ENCODE assay signal across 1 cellular context in genomic region chr20:63083831-63084562, GRCh38.
A peak's percentile ranks its signal among the peaks of the same experiment; 100 is the strongest.
TF ChIP-seq lines count a peak whose summit lies in the region.

No MANE protein-coding gene starts in this region.

TF ChIP-seq in HepG2, 621 proteins besides CTCF, POLR2A, EP300 and RAD21 (continued from another document and continues in another):
- no peak for TF ChIP-seq FOXO4 (CRISPR knock-in tag; conservative IDR thresholded peaks at IDR 0.05)
- TF ChIP-seq ZSCAN31 (CRISPR knock-in tag; IDR thresholded peaks at IDR 0.05; ENCODE audit: low read depth) = no peak
- no peak for TF ChIP-seq SRSF1 (optimal IDR thresholded peaks at IDR 0.05; ENCODE audit: low read depth, low read length)
- TF ChIP-seq TRIM24 (CRISPR knock-in tag; IDR thresholded peaks at IDR 0.05) = no peak
- no peak for TF ChIP-seq NFE2L1 (CRISPR knock-in tag; IDR thresholded peaks at IDR 0.05; ENCODE audit: borderline replicate concordance)
- TF ChIP-seq, protein P1, sequence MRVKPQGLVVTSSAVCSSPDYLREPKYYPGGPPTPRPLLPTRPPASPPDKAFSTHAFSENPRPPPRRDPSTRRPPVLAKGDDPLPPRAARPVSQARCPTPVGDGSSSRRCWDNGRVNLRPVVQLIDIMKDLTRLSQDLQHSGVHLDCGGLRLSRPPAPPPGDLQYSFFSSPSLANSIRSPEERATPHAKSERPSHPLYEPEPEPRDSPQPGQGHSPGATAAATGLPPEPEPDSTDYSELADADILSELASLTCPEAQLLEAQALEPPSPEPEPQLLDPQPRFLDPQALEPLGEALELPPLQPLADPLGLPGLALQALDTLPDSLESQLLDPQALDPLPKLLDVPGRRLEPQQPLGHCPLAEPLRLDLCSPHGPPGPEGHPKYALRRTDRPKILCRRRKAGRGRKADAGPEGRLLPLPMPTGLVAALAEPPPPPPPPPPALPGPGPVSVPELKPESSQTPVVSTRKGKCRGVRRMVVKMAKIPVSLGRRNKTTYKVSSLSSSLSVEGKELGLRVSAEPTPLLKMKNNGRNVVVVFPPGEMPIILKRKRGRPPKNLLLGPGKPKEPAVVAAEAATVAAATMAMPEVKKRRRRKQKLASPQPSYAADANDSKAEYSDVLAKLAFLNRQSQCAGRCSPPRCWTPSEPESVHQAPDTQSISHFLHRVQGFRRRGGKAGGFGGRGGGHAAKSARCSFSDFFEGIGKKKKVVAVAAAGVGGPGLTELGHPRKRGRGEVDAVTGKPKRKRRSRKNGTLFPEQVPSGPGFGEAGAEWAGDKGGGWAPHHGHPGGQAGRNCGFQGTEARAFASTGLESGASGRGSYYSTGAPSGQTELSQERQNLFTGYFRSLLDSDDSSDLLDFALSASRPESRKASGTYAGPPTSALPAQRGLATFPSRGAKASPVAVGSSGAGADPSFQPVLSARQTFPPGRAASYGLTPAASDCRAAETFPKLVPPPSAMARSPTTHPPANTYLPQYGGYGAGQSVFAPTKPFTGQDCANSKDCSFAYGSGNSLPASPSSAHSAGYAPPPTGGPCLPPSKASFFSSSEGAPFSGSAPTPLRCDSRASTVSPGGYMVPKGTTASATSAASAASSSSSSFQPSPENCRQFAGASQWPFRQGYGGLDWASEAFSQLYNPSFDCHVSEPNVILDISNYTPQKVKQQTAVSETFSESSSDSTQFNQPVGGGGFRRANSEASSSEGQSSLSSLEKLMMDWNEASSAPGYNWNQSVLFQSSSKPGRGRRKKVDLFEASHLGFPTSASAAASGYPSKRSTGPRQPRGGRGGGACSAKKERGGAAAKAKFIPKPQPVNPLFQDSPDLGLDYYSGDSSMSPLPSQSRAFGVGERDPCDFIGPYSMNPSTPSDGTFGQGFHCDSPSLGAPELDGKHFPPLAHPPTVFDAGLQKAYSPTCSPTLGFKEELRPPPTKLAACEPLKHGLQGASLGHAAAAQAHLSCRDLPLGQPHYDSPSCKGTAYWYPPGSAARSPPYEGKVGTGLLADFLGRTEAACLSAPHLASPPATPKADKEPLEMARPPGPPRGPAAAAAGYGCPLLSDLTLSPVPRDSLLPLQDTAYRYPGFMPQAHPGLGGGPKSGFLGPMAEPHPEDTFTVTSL (CRISPR knock-in tag; IDR thresholded peaks at IDR 0.05; ENCODE audit: borderline replicate concordance) = no peak
- TF ChIP-seq MXI1 (IDR thresholded peaks at IDR 0.05; ENCODE audit: borderline replicate concordance, low read depth, low read length) = no peak
- no peak for TF ChIP-seq PRMT3 (CRISPR knock-in tag; IDR thresholded peaks at IDR 0.05; ENCODE audit: borderline replicate concordance, low read depth)
- TF ChIP-seq, protein P2, sequence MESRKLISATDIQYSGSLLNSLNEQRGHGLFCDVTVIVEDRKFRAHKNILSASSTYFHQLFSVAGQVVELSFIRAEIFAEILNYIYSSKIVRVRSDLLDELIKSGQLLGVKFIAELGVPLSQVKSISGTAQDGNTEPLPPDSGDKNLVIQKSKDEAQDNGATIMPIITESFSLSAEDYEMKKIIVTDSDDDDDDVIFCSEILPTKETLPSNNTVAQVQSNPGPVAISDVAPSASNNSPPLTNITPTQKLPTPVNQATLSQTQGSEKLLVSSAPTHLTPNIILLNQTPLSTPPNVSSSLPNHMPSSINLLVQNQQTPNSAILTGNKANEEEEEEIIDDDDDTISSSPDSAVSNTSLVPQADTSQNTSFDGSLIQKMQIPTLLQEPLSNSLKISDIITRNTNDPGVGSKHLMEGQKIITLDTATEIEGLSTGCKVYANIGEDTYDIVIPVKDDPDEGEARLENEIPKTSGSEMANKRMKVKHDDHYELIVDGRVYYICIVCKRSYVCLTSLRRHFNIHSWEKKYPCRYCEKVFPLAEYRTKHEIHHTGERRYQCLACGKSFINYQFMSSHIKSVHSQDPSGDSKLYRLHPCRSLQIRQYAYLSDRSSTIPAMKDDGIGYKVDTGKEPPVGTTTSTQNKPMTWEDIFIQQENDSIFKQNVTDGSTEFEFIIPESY (CRISPR knock-in tag; IDR thresholded peaks at IDR 0.05) = no peak
- 0 out of 2 replicates have a peak, but pooled peaks have one; percentile 56 for TF ChIP-seq SMAD1 (CRISPR knock-in tag; IDR thresholded peaks at IDR 0.05; ENCODE audit: borderline replicate concordance, low read depth)
- no peak for TF ChIP-seq ZNF704 (CRISPR knock-in tag; IDR thresholded peaks at IDR 0.05; ENCODE audit: borderline replicate concordance)
- TF ChIP-seq ZNF558 (CRISPR knock-in tag; IDR thresholded peaks at IDR 0.05; ENCODE audit: borderline replicate concordance) = no peak
- no peak for TF ChIP-seq ZNF230 (CRISPR knock-in tag; IDR thresholded peaks at IDR 0.05)
- TF ChIP-seq GABPA (IDR thresholded peaks at IDR 0.05; ENCODE audit: low read depth, low read length) = no peak
- TF ChIP-seq GABPA (CRISPR knock-in tag; IDR thresholded peaks at IDR 0.05; ENCODE audit: low read depth) = no peak
- 0 out of 2 replicates have a peak, but pooled peaks have one; percentile 31 for TF ChIP-seq RFXAP (CRISPR knock-in tag; IDR thresholded peaks at IDR 0.05; ENCODE audit: borderline replicate concordance)
- TF ChIP-seq ZNF460 (CRISPR knock-in tag; IDR thresholded peaks at IDR 0.05; ENCODE audit: borderline replicate concordance) = no peak
- TF ChIP-seq, protein P3, sequence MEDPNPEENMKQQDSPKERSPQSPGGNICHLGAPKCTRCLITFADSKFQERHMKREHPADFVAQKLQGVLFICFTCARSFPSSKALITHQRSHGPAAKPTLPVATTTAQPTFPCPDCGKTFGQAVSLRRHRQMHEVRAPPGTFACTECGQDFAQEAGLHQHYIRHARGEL (CRISPR knock-in tag; IDR thresholded peaks at IDR 0.05) = no peak
- TF ChIP-seq ZNF687 (CRISPR knock-in tag; IDR thresholded peaks at IDR 0.05) = peak; percentile 73
- TF ChIP-seq ZSCAN9 (CRISPR knock-in tag; IDR thresholded peaks at IDR 0.05; ENCODE audit: borderline replicate concordance) = no peak
- no peak for TF ChIP-seq FOXA1 (IDR thresholded peaks at IDR 0.05)
- no peak for TF ChIP-seq FOXA1 (CRISPR knock-in tag; IDR thresholded peaks at IDR 0.05)
- TF ChIP-seq ZFP91 (CRISPR knock-in tag; IDR thresholded peaks at IDR 0.05; ENCODE audit: borderline replicate concordance) = no peak; the same call in 1 of the 2 replicates
- no peak for TF ChIP-seq NAIF1 (CRISPR knock-in tag; IDR thresholded peaks at IDR 0.05; ENCODE audit: borderline replicate concordance)
- TF ChIP-seq, protein P4, sequence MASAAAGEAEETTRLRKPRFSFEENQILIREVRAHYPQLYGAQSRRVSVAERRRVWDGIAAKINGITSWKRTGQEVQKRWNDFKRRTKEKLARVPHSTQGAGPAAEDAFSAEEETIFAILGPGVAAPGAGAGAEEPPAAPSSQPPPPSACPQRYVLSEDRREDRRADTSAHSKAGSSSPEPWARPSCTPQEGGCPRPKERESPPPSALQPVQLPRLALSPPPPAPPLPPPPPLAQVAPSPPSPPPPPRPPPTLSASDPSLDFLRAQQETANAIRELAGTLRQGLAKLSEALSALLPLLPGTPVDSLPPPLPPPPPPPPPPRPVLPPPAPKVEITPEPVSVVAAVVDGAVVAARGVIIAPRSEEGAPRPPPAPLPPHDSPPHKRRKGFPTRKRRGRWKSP (CRISPR knock-in tag; IDR thresholded peaks at IDR 0.05) = no peak
- peak; percentile 63; the same call in 1 of the 2 replicates for TF ChIP-seq ZNF292 (CRISPR knock-in tag; IDR thresholded peaks at IDR 0.05; ENCODE audit: borderline replicate concordance, low read depth)
- 0 out of 2 replicates have a peak, but pooled peaks have one; percentile 16 for TF ChIP-seq ZNF777 (CRISPR knock-in tag; IDR thresholded peaks at IDR 0.05)
- TF ChIP-seq ETV5 (CRISPR knock-in tag; IDR thresholded peaks at IDR 0.05; ENCODE audit: borderline replicate concordance) = no peak
- no peak for TF ChIP-seq SSRP1 (CRISPR knock-in tag; IDR thresholded peaks at IDR 0.05)
- TF ChIP-seq ATF4 (CRISPR knock-in tag; IDR thresholded peaks at IDR 0.05) = no peak
- no peak for TF ChIP-seq PCBP2 (optimal IDR thresholded peaks at IDR 0.05; ENCODE audit: low read depth, low read length, poor library complexity, severe bottlenecking)
- TF ChIP-seq ZNF740 (CRISPR knock-in tag; IDR thresholded peaks at IDR 0.05) = peak; percentile 81; the same call in 1 of the 2 replicates
- no peak for TF ChIP-seq E2F1 (CRISPR knock-in tag; IDR thresholded peaks at IDR 0.05)
- no peak for TF ChIP-seq AGO1 (IDR thresholded peaks at IDR 0.05; ENCODE audit: low read depth, low read length, poor library complexity, severe bottlenecking)
- TF ChIP-seq GRHL1 (CRISPR knock-in tag; conservative IDR thresholded peaks at IDR 0.05) = no peak
